8 cellular contexts compared by ENCODE assay signal in the genomic region with DNA sequence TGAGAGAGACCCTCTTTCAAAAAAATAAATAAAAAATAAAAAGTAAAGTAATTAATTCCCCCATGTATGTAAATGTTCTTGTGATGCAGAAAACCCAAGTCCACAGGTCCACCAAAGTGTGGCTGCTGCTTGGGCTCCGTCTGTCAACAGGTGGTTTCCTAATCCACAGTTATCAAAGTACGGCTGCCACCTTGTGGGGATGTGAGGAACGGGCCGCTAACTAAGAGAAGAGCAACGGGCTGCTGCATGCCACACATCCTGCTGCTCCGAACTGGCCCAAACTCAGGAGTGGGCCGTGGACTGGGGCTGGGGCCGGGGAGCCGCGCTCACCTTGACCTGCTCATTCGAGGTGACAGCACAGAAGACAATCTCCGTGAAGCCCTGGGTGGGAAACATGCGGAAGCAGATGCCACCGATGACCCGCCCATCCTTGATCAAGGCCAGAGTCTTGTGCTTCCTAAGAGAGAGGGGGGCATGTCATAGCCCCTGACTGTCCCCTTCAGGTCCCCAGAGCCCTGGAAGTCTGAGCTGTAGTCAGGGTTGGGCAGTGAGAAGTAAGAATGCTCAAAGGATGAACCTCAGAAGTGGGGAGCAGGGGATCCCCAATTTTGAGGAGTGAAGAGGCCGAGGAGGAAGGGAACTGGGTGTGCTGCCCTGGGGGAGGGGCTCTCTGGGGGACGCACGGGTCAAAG. TPM values are rescaled to one million over a fixed set of nuclear protein-coding genes. Genes with fewer than 3 reads are reported as not detected.
DNase-seq lines count a peak whose midpoint lies in the region; ATAC-seq and TF ChIP-seq lines count a peak whose summit lies in the region.

No MANE protein-coding gene starts in this region.

- ATAC-seq in activated naive CD8-positive, alpha-beta T cell treated with anti-CD3 and anti-CD28 coated beads, Interleukin-2, amount 10 ng/mL, durations not matched to agents 7 days and 5 days (ENCODE audit: low read depth): peak; percentile 14
- ATAC-seq in aorta (ENCODE audit: low FRiP score) (no peak), HG03196 (IDR thresholded peaks at IDR 0.05; ENCODE audit: unreplicated experiment) (no peak)

- DNase-seq in GM12864 (ENCODE audit: low read depth): peak; percentile 78
- DNase-seq in NCI-H146 (lab: John Stamatoyannopoulos, UW): peak; percentile 75
- DNase-seq in T follicular helper cell (ENCODE audit: low read depth): peak; percentile 74
- DNase-seq in activated naive CD8-positive, alpha-beta T cell treated with anti-CD3 and anti-CD28 coated beads, Interleukin-2, amount 10 ng/mL, durations not matched to agents 7 days and 5 days: peak; percentile 80
- DNase-seq in cardiac muscle cell (ENCODE audit: low read depth in 1 of 2, low spot score in 1 of 2): peak; percentile 87 to 89
- DNase-seq in pulmonary artery endothelial cell (ENCODE audit: low read depth, low spot score): peak; percentile 45
- peak; percentile 84 to 92 for DNase-seq in aorta

- POLR2A ChIA-PET in activated naive CD8-positive, alpha-beta T cell treated with anti-CD3 and anti-CD28 coated beads, Interleukin-2, amount 10 ng/mL, durations not matched to agents 7 days and 5 days (lab: Charles Lee): interaction anchor here (2.2 kb wide), 1 partner anchor 8 kb away, joined by 5 read pairs; no protein-coding TSS in a partner anchor

- intact Hi-C loops in aorta (cut with DNase I): loop anchor here (2.0 to 5.0 kb wide), 4 partner anchors 50 to 154 kb away; no protein-coding TSS in a partner anchor

- peaks cover 8% of the 10 kb centered on the region for H3K36me3 Mint-ChIP-seq in activated naive CD8-positive, alpha-beta T cell treated with anti-CD3 and anti-CD28 coated beads, Interleukin-2, amount 10 ng/mL, durations not matched to agents 7 days and 5 days

- H3K4me1 ChIP-seq in cardiac muscle cell (ENCODE audit: low read depth) (no peaks in the 10 kb centered on the region), aorta (ENCODE audit: control insufficient read depth in 1 of 2, insufficient read depth in 2 of 2, low read length in 2 of 2) (no peaks in the 10 kb centered on the region)

- H3K27ac Mint-ChIP-seq in activated naive CD8-positive, alpha-beta T cell treated with anti-CD3 and anti-CD28 coated beads, Interleukin-2, amount 10 ng/mL, durations not matched to agents 7 days and 5 days: peak overlapping the region; percentile 66

- H3K4me3 Mint-ChIP-seq in activated naive CD8-positive, alpha-beta T cell treated with anti-CD3 and anti-CD28 coated beads, Interleukin-2, amount 10 ng/mL, durations not matched to agents 7 days and 5 days: no peak overlapping the region

- H3K27me3 ChIP-seq in cardiac muscle cell (no peaks in the 10 kb centered on the region), aorta (ENCODE audit: control insufficient read depth in 1 of 2, insufficient read depth in 2 of 2, low read length in 1 of 2) (no peaks in the 10 kb centered on the region)

- H3K36me3 ChIP-seq in cardiac muscle cell (peaks cover 10% of the 10 kb centered on the region), aorta (ENCODE audit: control insufficient read depth in 1 of 2, insufficient read depth in 2 of 2, low read length in 1 of 2) (no peaks in the 10 kb centered on the region)

- peaks cover 25% of the 10 kb centered on the region for H3K4me1 Mint-ChIP-seq in activated naive CD8-positive, alpha-beta T cell treated with anti-CD3 and anti-CD28 coated beads, Interleukin-2, amount 10 ng/mL, durations not matched to agents 7 days and 5 days

- no peaks in the 10 kb centered on the region for H3K27me3 Mint-ChIP-seq in activated naive CD8-positive, alpha-beta T cell treated with anti-CD3 and anti-CD28 coated beads, Interleukin-2, amount 10 ng/mL, durations not matched to agents 7 days and 5 days

- no peaks in the 10 kb centered on the region for H3K9me3 Mint-ChIP-seq in activated naive CD8-positive, alpha-beta T cell treated with anti-CD3 and anti-CD28 coated beads, Interleukin-2, amount 10 ng/mL, durations not matched to agents 7 days and 5 days

- H3K27ac ChIP-seq in cardiac muscle cell (no peak overlapping the region), aorta (ENCODE audit: low read depth in 1 of 2, low read length in 2 of 2) (no peak overlapping the region)

- TF ChIP-seq CTCF in GM12864 (IDR thresholded peaks at IDR 0.05; ENCODE audit: low read depth, low read length, missing control alignments) (peak; percentile 87), cardiac muscle cell (IDR thresholded peaks at IDR 0.05; ENCODE audit: low read depth, low read length) (peak; percentile 84)

- 34 to 37% methylated on average over 18 of the region's 18 CpGs for WGBS in aorta, 2 donors

- H3K4me3 ChIP-seq in GM12864 (ENCODE audit: low read depth, low read length) (no peak overlapping the region), cardiac muscle cell (no peak overlapping the region), aorta (ENCODE audit: low read length in 2 of 2) (no peak overlapping the region)

- no peaks in the 10 kb centered on the region for H3K9me3 ChIP-seq in cardiac muscle cell (ENCODE audit: low read depth)
- H3K9me3 ChIP-seq in aorta (ENCODE audit: control insufficient read depth, low read length): no peaks in the 10 kb centered on the region

RNA-seq across cellular contexts. Expression of gene KAT2A, which starts 4.3 kb away (rescaled TPM):
- total RNA-seq in activated naive CD8-positive, alpha-beta T cell treated with anti-CD3 and anti-CD28 coated beads, Interleukin-2, amount 10 ng/mL, durations not matched to agents 7 days and 5 days: 10 to 100 TPM; 45.1 to 46.9 TPM
- total RNA-seq in cardiac muscle cell (38.2 and 76.9 TPM in 2 replicates), pulmonary artery endothelial cell (7.1 and 13.2 TPM in 2 replicates), aorta (10 to 100 TPM; 24.8 to 49.3 TPM)
- polyA plus RNA-seq in cardiac muscle cell (89.0 and 121 TPM in 2 replicates), aorta (100 to 1,000 TPM in 1 of 2 donors, 1 to 10 TPM in 1; 8.9 to 109 TPM)

RNA-seq across cellular contexts. Expression of gene DHX58, which starts 4.3 kb away (rescaled TPM):
- total RNA-seq in activated naive CD8-positive, alpha-beta T cell treated with anti-CD3 and anti-CD28 coated beads, Interleukin-2, amount 10 ng/mL, durations not matched to agents 7 days and 5 days: 10 to 100 TPM; 68.7 to 77.6 TPM
- total RNA-seq in cardiac muscle cell (0.42 and 1.2 TPM in 2 replicates), pulmonary artery endothelial cell (9.6 TPM in 2 replicates), aorta (10 to 100 TPM; 11.6 to 24.5 TPM)
- polyA plus RNA-seq in cardiac muscle cell (not detected in 2 replicates), aorta (10 to 100 TPM in 1 of 2 donors, 1 to 10 TPM in 1; 3.6 to 45.5 TPM)

RNA-seq across cellular contexts. Expression of gene HSPB9, which starts 5.8 kb away (rescaled TPM):
- total RNA-seq in activated naive CD8-positive, alpha-beta T cell treated with anti-CD3 and anti-CD28 coated beads, Interleukin-2, amount 10 ng/mL, durations not matched to agents 7 days and 5 days: under 1 TPM; 0.31 to 0.36 TPM
- total RNA-seq in cardiac muscle cell (0.06 and 0.67 TPM in 2 replicates), pulmonary artery endothelial cell (not detected in 2 replicates), aorta (not detected)
- polyA plus RNA-seq in cardiac muscle cell (0.51 and 0.52 TPM in 2 replicates), aorta (under 1 TPM; 0.15 to 0.63 TPM)

RNA-seq across cellular contexts. Expression of gene ZNF385C, which starts 18.6 kb away (rescaled TPM):
- total RNA-seq in activated naive CD8-positive, alpha-beta T cell treated with anti-CD3 and anti-CD28 coated beads, Interleukin-2, amount 10 ng/mL, durations not matched to agents 7 days and 5 days: under 1 TPM; 0.40 to 0.58 TPM
- total RNA-seq in cardiac muscle cell (1.7 and 2.1 TPM in 2 replicates), pulmonary artery endothelial cell (not detected in 2 replicates), aorta (not detected)
- polyA plus RNA-seq in cardiac muscle cell (3.0 and 3.9 TPM in 2 replicates), aorta (under 1 TPM in 1 of 2 donors, not detected in 1; 0.49 TPM)

RNA-seq across cellular contexts. Expression of gene RAB5C, which starts 37.9 kb away (rescaled TPM):
- total RNA-seq in activated naive CD8-positive, alpha-beta T cell treated with anti-CD3 and anti-CD28 coated beads, Interleukin-2, amount 10 ng/mL, durations not matched to agents 7 days and 5 days: 10 to 100 TPM; 86.7 to 90.5 TPM
- total RNA-seq in cardiac muscle cell: 41.8 and 53.8 TPM in 2 replicates
- polyA plus RNA-seq in cardiac muscle cell: 44.8 and 65.1 TPM in 2 replicates
- total RNA-seq in pulmonary artery endothelial cell: 105 and 116 TPM in 2 replicates
- 100 to 1,000 TPM; 109 to 130 TPM for total RNA-seq in aorta
- 100 to 1,000 TPM; 122 to 156 TPM for polyA plus RNA-seq in aorta
